30 cellular contexts compared by ENCODE assay signal in the genomic region with DNA sequence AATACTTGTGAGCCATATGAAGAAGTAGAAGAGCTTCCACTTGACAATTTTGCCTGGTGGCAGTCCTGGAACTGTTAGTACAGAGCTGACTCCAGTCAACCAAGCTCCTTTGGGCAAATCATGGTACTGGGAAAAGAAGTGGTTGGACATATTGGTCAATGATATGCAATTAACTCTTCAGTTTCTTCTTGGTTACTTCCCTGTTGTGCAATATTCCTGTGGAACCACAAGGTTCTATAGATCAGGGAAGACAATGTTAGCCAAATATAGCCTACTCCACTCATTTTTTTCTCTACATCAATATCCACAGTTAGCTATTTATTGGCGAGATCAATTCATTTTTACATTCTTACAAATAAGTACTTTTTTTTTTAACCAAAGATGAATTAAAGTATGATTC. TPM values are rescaled to one million over a fixed set of nuclear protein-coding genes. Genes with fewer than 3 reads are reported as not detected.
"Had no signal": no experiment of that assay in that cellular context is flagged by ENCODE, and none has a peak within 500 bp of the region (broad histone marks: within the 10 kb centered on the region; RNA-seq: fewer than 3 reads in every experiment).

No MANE protein-coding gene starts in this region.

- DNase-seq: cortex of kidney; effector memory CD8-positive, alpha-beta T cell; erythroblast; esophagus squamous epithelium; foreskin melanocyte; glutamatergic neuron; heart right ventricle; hippocampal formation; immature natural killer cell; islet precursor cell; kidney glomerular epithelial cell; left colon; left ventricle myocardium inferior; naive thymus-derived CD4-positive, alpha-beta T cell; stimulated activated CD4-positive, alpha-beta T cell treated with anti-CD3 and anti-CD28 coated beads, Interleukin-12 subunit alpha, Interleukin-12 subunit beta, amount 100 ng/mL, for 4 hours; stimulated activated CD4-positive, alpha-beta T cell treated with anti-CD3 and anti-CD28 coated beads, Interleukin-1b, Interleukin-23, amount 100 ng/mL, for 48 hours; stimulated activated CD4-positive, alpha-beta T cell treated with anti-CD3 and anti-CD28 coated beads, Interleukin-4, amount 100 ng/mL, for 1 hour; stimulated activated CD8-positive, alpha-beta memory T cell treated with anti-CD3 and anti-CD28 coated beads, Interleukin-4, amount 100 ng/mL, for 48 hours; stimulated activated naive CD4-positive, alpha-beta T cell; stimulated activated naive CD8-positive, alpha-beta T cell treated with anti-CD3 and anti-CD28 coated beads, Interleukin-15, amount 100 ng/mL, for 72 hours; trophoblast cell had no signal

- H3K27ac ChIP-seq: esophagus squamous epithelium, heart right ventricle, left ventricle myocardium inferior, neural progenitor cell, parathyroid adenoma, suprapubic skin, vagina had no signal

- H3K9me3 ChIP-seq: esophagus squamous epithelium, heart right ventricle, left ventricle myocardium inferior, suprapubic skin, vagina had no signal

- H3K4me1 ChIP-seq: esophagus squamous epithelium, heart right ventricle, left ventricle myocardium inferior, neural progenitor cell, parathyroid adenoma, suprapubic skin, vagina had no signal

- H3K36me3 ChIP-seq: esophagus squamous epithelium, heart right ventricle, left ventricle myocardium inferior, neural progenitor cell, suprapubic skin, vagina had no signal

- ATAC-seq: effector memory CD8-positive, alpha-beta T cell; heart right ventricle; left colon; naive thymus-derived CD4-positive, alpha-beta T cell; sciatic nerve; stimulated activated naive CD8-positive, alpha-beta T cell treated with anti-CD3 and anti-CD28 coated beads, Interleukin-15, amount 100 ng/mL, for 72 hours had no signal

- H3K4me3 ChIP-seq: esophagus squamous epithelium, heart right ventricle, left ventricle myocardium inferior, lung, neural progenitor cell, smooth muscle cell, suprapubic skin, vagina had no signal

- H3K27me3 ChIP-seq: esophagus squamous epithelium, heart right ventricle, neural progenitor cell, suprapubic skin, vagina had no signal

RNA-seq across cellular contexts. Expression of gene GDA, which starts 14.4 kb away (rescaled TPM):
- total RNA-seq: dermis microvascular lymphatic vessel endothelial cell; naive thymus-derived CD4-positive, alpha-beta T cell; osteoblast; vagina had no signal
